In genomic region chr4:36758312-36758690, GRCh38 we compare ENCODE assay signal across 18 cellular contexts.
"Had no signal": no experiment of that assay in that cellular context is flagged by ENCODE, and none has a peak within 500 bp of the region (broad histone marks: within the 10 kb centered on the region; RNA-seq: fewer than 3 reads in every experiment).

No MANE protein-coding gene starts in this region.

- ATAC-seq: activated CD4-positive, CD25-positive, alpha-beta regulatory T cell treated with anti-CD3 and anti-CD28 coated beads, Interleukin-2, amount 50 U/mL, for 24 hours; left ventricle myocardium superior; stimulated activated naive CD8-positive, alpha-beta T cell treated with anti-CD3 and anti-CD28 coated beads, Interleukin-15, Interleukin-2, amounts not matched to agents 100 U/mL and 50 U/mL, for 24 hours; T-cell had no signal

- H3K27me3 ChIP-seq: adrenal gland, tibial artery had no signal

- H3K4me3 ChIP-seq: adrenal gland, tibial artery had no signal

- H3K36me3 ChIP-seq: adrenal gland, tibial artery had no signal

- H3K9me3 Mint-ChIP-seq: activated naive CD4-positive, alpha-beta T cell treated with anti-CD3 and anti-CD28 coated beads, Interleukin-2, amount 50 U/mL, for 24 hours; T-cell had no signal

- H3K4me3 Mint-ChIP-seq: activated naive CD4-positive, alpha-beta T cell treated with anti-CD3 and anti-CD28 coated beads, Interleukin-2, amount 50 U/mL, for 24 hours; immature natural killer cell; T-cell had no signal

- H3K27ac Mint-ChIP-seq: activated naive CD4-positive, alpha-beta T cell treated with anti-CD3 and anti-CD28 coated beads, Interleukin-2, amount 50 U/mL, for 24 hours; immature natural killer cell; T-cell had no signal

- H3K4me1 Mint-ChIP-seq: activated naive CD4-positive, alpha-beta T cell treated with anti-CD3 and anti-CD28 coated beads, Interleukin-2, amount 50 U/mL, for 24 hours; immature natural killer cell; T-cell had no signal

- H3K9me3 ChIP-seq: adrenal gland, tibial artery had no signal

- DNase-seq: activated CD4-positive, alpha-beta T cell treated with anti-CD3 and anti-CD28 coated beads, Interleukin-2, amount 50 U/mL, for 1 hour; activated CD8-positive, alpha-beta memory T cell treated with anti-CD3 and anti-CD28 coated beads for 24 hours; activated gamma-delta T cell; adrenal gland; caudate nucleus; head of caudate nucleus; immature natural killer cell; left ventricle myocardium superior; occipital lobe; retina; stimulated activated CD4-positive, alpha-beta T cell treated with anti-CD3 and anti-CD28 coated beads, Interleukin-12 subunit alpha, Interleukin-12 subunit beta, amount 100 ng/mL, for 4 hours; stimulated activated CD4-positive, alpha-beta T cell treated with anti-CD3 and anti-CD28 coated beads, Interleukin-1b, Interleukin-23, amount 100 ng/mL, for 48 hours; stimulated activated naive CD8-positive, alpha-beta T cell treated with anti-CD3 and anti-CD28 coated beads, Interleukin-15, Interleukin-2, amounts not matched to agents 100 U/mL and 50 U/mL, for 24 hours; substantia nigra; T-cell; tibial artery had no signal

- H3K27ac ChIP-seq: adrenal gland, tibial artery had no signal

- H3K36me3 Mint-ChIP-seq: activated naive CD4-positive, alpha-beta T cell treated with anti-CD3 and anti-CD28 coated beads, Interleukin-2, amount 50 U/mL, for 24 hours; immature natural killer cell; T-cell had no signal

- H3K27me3 Mint-ChIP-seq: activated naive CD4-positive, alpha-beta T cell treated with anti-CD3 and anti-CD28 coated beads, Interleukin-2, amount 50 U/mL, for 24 hours had no signal

- H3K4me1 ChIP-seq: adrenal gland, tibial artery had no signal
